18 cellular contexts compared by ENCODE assay signal in genomic region chr7:8305625-8306388, GRCh38. TPM values are rescaled to one million over a fixed set of nuclear protein-coding genes. Genes with fewer than 3 reads are reported as not detected.
DNase-seq lines count a peak whose midpoint lies in the region; ATAC-seq and TF ChIP-seq lines count a peak whose summit lies in the region.
"Had no signal": no experiment of that assay in that cellular context is flagged by ENCODE, and none has a peak within 500 bp of the region (broad histone marks: within the 10 kb centered on the region; RNA-seq: fewer than 3 reads in every experiment).

No MANE protein-coding gene starts in this region.

- DNase-seq in NOMO-1 treated with DMSO at 0.1 percent for 48 hours (lab: John Stamatoyannopoulos, UW; ENCODE audit: unreplicated experiment) (peak; percentile 11), NOMO-1 (lab: John Stamatoyannopoulos, UW; ENCODE audit: unreplicated experiment in 2 of 2) (no peak), HT1080 (ENCODE audit: low read depth) (peak; percentile 67), RWPE2 (ENCODE audit: low spot score) (no peak), GM10266 (ENCODE audit: extremely low spot score) (no peak), GOT3 (lab: John Stamatoyannopoulos, UW) (no peak)
- DNase-seq: CD8-positive, alpha-beta T cell; HCEC 1CT; NCI-H1417; NCI-H187 treated with DMSO at 0.1 percent for 48 hours; NCI-H2171; NCI-H446; NK-92 treated with Interleukin-12 subunit alpha and Interleukin-12 subunit beta, amount 100 ng/mL, for 24 hours; PC-9 had no signal

- H3K27ac ChIP-seq in RWPE2 (ENCODE audit: poor library complexity, severe bottlenecking) = no peak overlapping the region
- H3K27ac ChIP-seq: BLaER1, PC-9 had no signal

- no peaks in the 10 kb centered on the region for H3K9me3 ChIP-seq in RWPE2 (ENCODE audit: severe bottlenecking)

- no peak overlapping the region for H3K4me3 ChIP-seq in RWPE2 (ENCODE audit: severe bottlenecking)
- H3K4me3 ChIP-seq: BLaER1, PC-9 had no signal

- no peaks in the 10 kb centered on the region for H3K27me3 ChIP-seq in RWPE2 (ENCODE audit: insufficient read depth, poor library complexity, severe bottlenecking)
- H3K27me3 ChIP-seq: BLaER1 had no signal

- ATAC-seq in RWPE2 (ENCODE audit: low read depth) = peak; percentile 27; the same call in 1 of the 3 replicates
- ATAC-seq in GM21367 (IDR thresholded peaks at IDR 0.05; ENCODE audit: unreplicated experiment) = no peak
- no peak for ATAC-seq in HG03469 (IDR thresholded peaks at IDR 0.05; ENCODE audit: unreplicated experiment)
- ATAC-seq: CD8-positive, alpha-beta T cell; Right ventricle myocardium inferior had no signal

- H3K36me3 ChIP-seq in RWPE2 (ENCODE audit: low read depth) = no peaks in the 10 kb centered on the region
- H3K36me3 ChIP-seq: BLaER1 had no signal

- H3K4me1 ChIP-seq in RWPE2 (ENCODE audit: insufficient read depth, poor library complexity, severe bottlenecking) = no peaks in the 10 kb centered on the region
- H3K4me1 ChIP-seq: BLaER1 had no signal

- no peak for TF ChIP-seq CTCF in RWPE2 (IDR thresholded peaks at IDR 0.05; ENCODE audit: poor library complexity, severe bottlenecking)
- TF ChIP-seq CTCF in GM10266 (IDR thresholded peaks at IDR 0.05; ENCODE audit: control insufficient read depth, insufficient read depth, low read depth, missing control alignments) = no peak

RNA-seq across cellular contexts. Expression of gene ICA1, which starts 43.8 kb away (rescaled TPM):
- 0.98 and 1.3 TPM in 2 replicates for total RNA-seq in HT1080 (2014; rRNA removed; shearing (Covaris generic))
- polyA plus RNA-seq in HT1080 (2015; cell fraction: cytosol; rRNA removed) = 3.4 and 7.0 TPM in 2 replicates
- 5.7 and 10.0 TPM in 2 replicates for polyA plus RNA-seq in HT1080 (2015; cell fraction: nucleus; rRNA removed)

Comparison
In these comparisons a context has a peak if more than half of its experiments do, and no peak if none do; other contexts are left out.
1. DNase-seq: peak in NOMO-1 treated with DMSO at 0.1 percent for 48 hours (single experiment) and HT1080 (single experiment); none in NOMO-1 (0 of 2), RWPE2 (single experiment), GM10266 (single experiment) and GOT3 (single experiment).